In genomic region chr2:72788756-72789155, GRCh38 we compare ENCODE assay signal across 14 cellular contexts. TPM values are rescaled to one million over a fixed set of nuclear protein-coding genes. Genes with fewer than 3 reads are reported as not detected.
A peak's percentile ranks its signal among the peaks of the same experiment; 100 is the strongest.
DNase-seq lines count a peak whose midpoint lies in the region; ATAC-seq and TF ChIP-seq lines count a peak whose summit lies in the region.
"Had no signal": no experiment of that assay in that cellular context is flagged by ENCODE, and none has a peak within 500 bp of the region (broad histone marks: within the 10 kb centered on the region; RNA-seq: fewer than 3 reads in every experiment).

No MANE protein-coding gene starts in this region.

- no peak overlapping the region for H3K4me3 ChIP-seq in cardiac fibroblast (replicated peaks in 1 of 2; ENCODE audit: low read depth in 2 of 2, low read length in 2 of 2)
- H3K4me3 ChIP-seq in suprapubic skin: no peak overlapping the region
- H3K4me3 ChIP-seq: coronary artery, gastrocnemius medialis had no signal

- ATAC-seq in left cardiac atrium: peak; percentile 41 to 98
- no peak for ATAC-seq in HG02884 (IDR thresholded peaks at IDR 0.05; ENCODE audit: unreplicated experiment)
- ATAC-seq in GM18505 (IDR thresholded peaks at IDR 0.05; ENCODE audit: unreplicated experiment): no peak
- ATAC-seq: activated naive CD4-positive, alpha-beta T cell treated with anti-CD3 and anti-CD28 coated beads, Interleukin-2, amount 50 U/mL, for 72 hours; natural killer cell had no signal

- H3K27me3 ChIP-seq in suprapubic skin: no peaks in the 10 kb centered on the region
- H3K27me3 ChIP-seq: gastrocnemius medialis had no signal

- TF ChIP-seq POLR2A in suprapubic skin (IDR thresholded peaks at IDR 0.05) (no peak), GM18505 (IDR thresholded peaks at IDR 0.05; ENCODE audit: borderline replicate concordance, extremely low read depth, insufficient read depth, insufficient read length) (no peak)

- H3K4me1 Mint-ChIP-seq in HFFc6 (ENCODE audit: low read depth): peaks cover 27% of the 10 kb centered on the region

- H3K9me3 ChIP-seq in suprapubic skin: no peaks in the 10 kb centered on the region
- H3K9me3 ChIP-seq: Caco-2, gastrocnemius medialis had no signal

- H3K4me3 Mint-ChIP-seq in HFFc6: no peak overlapping the region
- H3K4me3 Mint-ChIP-seq: natural killer cell had no signal

- TF ChIP-seq EP300 in suprapubic skin (IDR thresholded peaks at IDR 0.05): no peak

- peaks cover 2% of the 10 kb centered on the region; the same call in 1 of the 2 replicates for H3K27me3 Mint-ChIP-seq in HFFc6 (ENCODE audit: insufficient read depth)

- H3K9me3 Mint-ChIP-seq in HFFc6: no peaks in the 10 kb centered on the region
- H3K9me3 Mint-ChIP-seq: activated naive CD4-positive, alpha-beta T cell treated with anti-CD3 and anti-CD28 coated beads, Interleukin-2, amount 50 U/mL, for 72 hours; natural killer cell had no signal

- DNase-seq in HFFc6: peak; percentile 62
- peak; percentile 70 for DNase-seq in cardiac fibroblast (ENCODE audit: low read depth in 2 of 2)
- DNase-seq in left cardiac atrium: peak; percentile 37
- DNase-seq in suprapubic skin (ENCODE audit: low spot score in 2 of 2): no peak
- DNase-seq in activated effector memory CD4-positive, alpha-beta T cell treated with anti-CD3 and anti-CD28 coated beads, Interleukin-2, amount 50 U/mL, for 16 hours: no peak
- DNase-seq: Caco-2, gastrocnemius medialis, natural killer cell, NCI-H82, small intestine had no signal

- peaks cover 16% of the 10 kb centered on the region for H3K36me3 Mint-ChIP-seq in HFFc6 (ENCODE audit: low read depth)
- H3K36me3 Mint-ChIP-seq: activated naive CD4-positive, alpha-beta T cell treated with anti-CD3 and anti-CD28 coated beads, Interleukin-2, amount 50 U/mL, for 72 hours; natural killer cell had no signal

- TF ChIP-seq CTCF in HFFc6 (IDR thresholded peaks at IDR 0.05) (no peak), cardiac fibroblast (IDR thresholded peaks at IDR 0.05; ENCODE audit: low read depth, low read length) (no peak), suprapubic skin (IDR thresholded peaks at IDR 0.05) (no peak)

- peak overlapping the region; percentile 20; the same call in 1 of the 2 replicates for H3K27ac Mint-ChIP-seq in HFFc6
- H3K27ac Mint-ChIP-seq: activated naive CD4-positive, alpha-beta T cell treated with anti-CD3 and anti-CD28 coated beads, Interleukin-2, amount 50 U/mL, for 72 hours; natural killer cell had no signal

- peaks cover 17% of the 10 kb centered on the region for H3K4me1 ChIP-seq in suprapubic skin
- H3K4me1 ChIP-seq: Caco-2 had no signal

- H3K27ac ChIP-seq in suprapubic skin: peak overlapping the region; percentile 58
- H3K27ac ChIP-seq: gastrocnemius medialis had no signal

- WGBS in suprapubic skin: 91% methylated on average over 1 of the region's 1 CpG

- intact Hi-C loops in left cardiac atrium (cut with DNase I): no loop called here

- peaks cover 3% of the 10 kb centered on the region for H3K36me3 ChIP-seq in suprapubic skin

RNA-seq across cellular contexts. Expression of gene EXOC6B, which starts 37.1 kb away (rescaled TPM):
- total RNA-seq in HFFc6 (2021; fragmentation: NEBNext Ultra II Directional; extraction: Animal tissue kit (Norgen Biotek cat#: 25700)): 10 to 100 TPM; 24.8 to 33.0 (median 27.4) TPM
- total RNA-seq in left cardiac atrium (100 to 1,000 TPM in 1 of 2 donors, 10 to 100 TPM in 1; 93.7 to 113 TPM), suprapubic skin (100 to 1,000 TPM in 1 of 4 donors, 10 to 100 TPM in 3; 54.0 to 121 (median 78.7) TPM)

Comparison
In these comparisons a context has a peak if more than half of its experiments do, and no peak if none do; other contexts are left out.
1. DNase-seq: peak in HFFc6 (single experiment), cardiac fibroblast (2 of 2) and left cardiac atrium (single experiment); none in suprapubic skin (0 of 2) and activated effector memory CD4-positive, alpha-beta T cell treated with anti-CD3 and anti-CD28 coated beads, Interleukin-2, amount 50 U/mL, for 16 hours (single experiment).
2. ATAC-seq: peak in left cardiac atrium (2 of 2); none in HG02884 (single experiment) and GM18505 (single experiment).